Comparison of ENCODE assay signal across 13 cellular contexts in the genomic region with DNA sequence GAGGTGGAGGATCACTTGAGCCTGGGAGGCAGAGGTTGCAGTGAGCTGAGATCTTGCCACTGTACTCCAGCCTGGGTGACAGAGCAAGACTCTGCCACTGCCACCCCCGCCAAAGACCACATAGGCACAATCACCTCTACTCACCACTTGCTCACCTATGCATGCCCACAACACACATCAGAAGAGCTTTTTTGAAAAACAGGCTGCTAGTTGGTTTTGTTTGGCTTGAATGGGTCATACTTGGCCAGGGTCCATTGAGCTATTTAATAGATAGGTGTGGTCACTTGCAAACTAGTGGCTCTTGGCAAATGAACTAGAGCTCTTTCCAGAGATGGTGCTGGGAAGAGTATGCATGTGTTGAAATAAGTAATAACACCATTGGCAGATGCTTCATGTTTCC.
DNase-seq lines count a peak whose midpoint lies in the region; ATAC-seq, FAIRE-seq and TF ChIP-seq lines count a peak whose summit lies in the region.
"Had no signal": no experiment of that assay in that cellular context is flagged by ENCODE, and none has a peak within 500 bp of the region (broad histone marks: within the 10 kb centered on the region; RNA-seq: fewer than 3 reads in every experiment).

No MANE protein-coding gene starts in this region.

- DNase-seq in SK-N-SH (no peak), RCC 7860 (ENCODE audit: low spot score) (peak; percentile 17), fibroblast of villous mesenchyme (ENCODE audit: low read depth) (peak; percentile 67), upper lobe of right lung (no peak), MM.1S (no peak)
- DNase-seq in activated CD4-positive, alpha-beta memory T cell treated with anti-CD3 and anti-CD28 coated beads for 36 hours, result no peak
- DNase-seq in activated CD8-positive, alpha-beta memory T cell treated with anti-CD3 and anti-CD28 coated beads, Interleukin-2, amount 50 U/mL, for 4 hours, result no peak
- DNase-seq: ACHN; activated CD8-positive, alpha-beta memory T cell treated with anti-CD3 and anti-CD28 coated beads, Interleukin-2, amount 10 ng/mL, durations not matched to agents 7 days and 5 days; NCI-H1417 treated with DMSO at 0.1 percent for 48 hours had no signal

- 100% methylated on average over 1 of the region's 1 CpG for WGBS in SK-N-SH (ENCODE audit: low lambda C conversion rate)

- H3K9me3 ChIP-seq in SK-N-SH, result no peaks in the 10 kb centered on the region
- no peaks in the 10 kb centered on the region for H3K9me3 ChIP-seq in upper lobe of right lung
- H3K9me3 ChIP-seq in MM.1S (replicated peaks; ENCODE audit: insufficient read depth, low read length), result no peaks in the 10 kb centered on the region

- POLR2A ChIA-PET in SK-N-SH (lab: Yijun Ruan, JAX), result no interaction called here
- POLR2A ChIA-PET in activated CD4-positive, alpha-beta memory T cell treated with anti-CD3 and anti-CD28 coated beads for 36 hours (lab: Charles Lee), result no interaction called here

- H3K9ac ChIP-seq in SK-N-SH, result no peak overlapping the region
- no peak overlapping the region for H3K9ac ChIP-seq in MM.1S (ENCODE audit: low read length)

- H4K20me1 ChIP-seq in SK-N-SH (ENCODE audit: insufficient read depth) (no peaks in the 10 kb centered on the region), MM.1S (ENCODE audit: insufficient read depth, low read length) (no peaks in the 10 kb centered on the region)

- H3K36me3 ChIP-seq in SK-N-SH (replicated peaks in 1 of 2; ENCODE audit: control insufficient read depth in 1 of 2, insufficient read depth in 2 of 2, low read length in 1 of 2), result peaks cover 52% of the 10 kb centered on the region in 2 experiments
- peaks cover 64% of the 10 kb centered on the region for H3K36me3 ChIP-seq in upper lobe of right lung
- no peaks in the 10 kb centered on the region; the same call in 1 of the 2 replicates for H3K36me3 ChIP-seq in MM.1S (replicated peaks; ENCODE audit: insufficient read depth, low read length)

- no peaks in the 10 kb centered on the region for H3K4me1 Mint-ChIP-seq in activated CD4-positive, alpha-beta memory T cell treated with anti-CD3 and anti-CD28 coated beads for 36 hours (ENCODE audit: low read depth)

- TF ChIP-seq CTCF in SK-N-SH (IDR thresholded peaks at IDR 0.05) (no peak), fibroblast of villous mesenchyme (IDR thresholded peaks at IDR 0.05; ENCODE audit: insufficient read depth, low read depth, low read length) (no peak), upper lobe of right lung (IDR thresholded peaks at IDR 0.05) (no peak), MM.1S (IDR thresholded peaks at IDR 0.05; ENCODE audit: low read length) (no peak)

- H3K4me3 ChIP-seq in SK-N-SH (ENCODE audit: low read depth in 2 of 2, low read length in 1 of 2) (no peak overlapping the region), fibroblast of villous mesenchyme (ENCODE audit: low read depth, low read length) (no peak overlapping the region), upper lobe of right lung (no peak overlapping the region), MM.1S (ENCODE audit: low read length) (no peak overlapping the region)
- H3K4me3 ChIP-seq: cardiac muscle cell had no signal

- H3K4me1 ChIP-seq in SK-N-SH (ENCODE audit: control insufficient read depth in 1 of 2, insufficient read depth in 2 of 2, low read depth in 1 of 2, low read length in 1 of 2), result no peaks in the 10 kb centered on the region
- H3K4me1 ChIP-seq in upper lobe of right lung, result peaks cover 8% of the 10 kb centered on the region
- H3K4me1 ChIP-seq in MM.1S (ENCODE audit: low read length), result no peaks in the 10 kb centered on the region

- no peak for ATAC-seq in SK-N-SH treated with all-trans-retinoic acid at 6 μM for 48 hours
- peak; percentile 66 for ATAC-seq in upper lobe of right lung
- ATAC-seq: activated CD8-positive, alpha-beta memory T cell treated with anti-CD3 and anti-CD28 coated beads, Interleukin-2, amount 10 ng/mL, durations not matched to agents 7 days and 5 days had no signal

- H3K9me3 Mint-ChIP-seq in activated CD4-positive, alpha-beta memory T cell treated with anti-CD3 and anti-CD28 coated beads for 36 hours, result no peaks in the 10 kb centered on the region

- intact Hi-C loops in upper lobe of right lung (cut with DNase I), result no loop called here
- intact Hi-C loops in activated CD4-positive, alpha-beta memory T cell treated with anti-CD3 and anti-CD28 coated beads for 36 hours (cut with micrococcal nuclease), result no loop called here

- H3K9me2 ChIP-seq in SK-N-SH, result no peaks in the 10 kb centered on the region
- no peaks in the 10 kb centered on the region for H3K9me2 ChIP-seq in MM.1S (replicated peaks; ENCODE audit: insufficient read depth, low read length)

- CTCF ChIA-PET in SK-N-SH (lab: Yijun Ruan, JAX), result interaction anchor here (0.7 to 1.6 kb wide), 5 partner anchors 12 to 157 kb away, joined by 3 to 4 read pairs (median 3); no protein-coding TSS in a partner anchor
- CTCF ChIA-PET in activated CD4-positive, alpha-beta memory T cell treated with anti-CD3 and anti-CD28 coated beads for 36 hours (lab: Charles Lee), result interaction anchor here (0.6 to 1.7 kb wide), 4 partner anchors 14 to 626 kb away, joined by 3 to 6 read pairs (median 4); no protein-coding TSS in a partner anchor

- H3K27ac ChIP-seq in SK-N-SH (ENCODE audit: low read depth in 2 of 2, low read length in 1 of 2) (no peak overlapping the region), upper lobe of right lung (no peak overlapping the region), MM.1S (ENCODE audit: low read length) (no peak overlapping the region)
- H3K27ac ChIP-seq: cardiac muscle cell had no signal

- H3K4me2 ChIP-seq in SK-N-SH, result peak overlapping the region; percentile 6; the same call in 1 of the 2 replicates
- no peak overlapping the region for H3K4me2 ChIP-seq in MM.1S (ENCODE audit: low read depth, low read length)

- peaks cover 25% of the 10 kb centered on the region for H3K36me3 Mint-ChIP-seq in activated CD4-positive, alpha-beta memory T cell treated with anti-CD3 and anti-CD28 coated beads for 36 hours

- H3K79me2 ChIP-seq in SK-N-SH (ENCODE audit: insufficient read depth), result no peaks in the 10 kb centered on the region; the same call in 1 of the 2 replicates
- no peaks in the 10 kb centered on the region for H3K79me2 ChIP-seq in MM.1S (ENCODE audit: low read length)

- no peak for TF ChIP-seq EP300 in SK-N-SH (IDR thresholded peaks at IDR 0.05; ENCODE audit: borderline replicate concordance in 1 of 2, low read depth in 1 of 2, low read length in 1 of 2)

- peaks cover 17% of the 10 kb centered on the region for H3F3A ChIP-seq in SK-N-SH (replicated peaks; ENCODE audit: insufficient read depth)
- H3F3A ChIP-seq in MM.1S (ENCODE audit: insufficient read depth, low read length), result no peaks in the 10 kb centered on the region

- no peak for FAIRE-seq in RCC 7860 (lab: Jason Lieb, UNC)
- FAIRE-seq: urothelium cell line had no signal

- no peaks in the 10 kb centered on the region for H3K27me3 Mint-ChIP-seq in activated CD4-positive, alpha-beta memory T cell treated with anti-CD3 and anti-CD28 coated beads for 36 hours
- H3K27me3 Mint-ChIP-seq: activated CD8-positive, alpha-beta memory T cell treated with anti-CD3 and anti-CD28 coated beads, Interleukin-2, amount 10 ng/mL, durations not matched to agents 7 days and 5 days had no signal

- H2AFZ ChIP-seq in SK-N-SH (ENCODE audit: low read depth), result no peak overlapping the region
- H2AFZ ChIP-seq in MM.1S (ENCODE audit: low read length), result no peak overlapping the region

- no peaks in the 10 kb centered on the region for H3K27me3 ChIP-seq in SK-N-SH (ENCODE audit: insufficient read depth)
- no peaks in the 10 kb centered on the region for H3K27me3 ChIP-seq in upper lobe of right lung
- H3K27me3 ChIP-seq in MM.1S (replicated peaks; ENCODE audit: insufficient read depth, low read length), result no peaks in the 10 kb centered on the region
- H3K27me3 ChIP-seq: cardiac muscle cell had no signal

- no peak overlapping the region for H3K27ac Mint-ChIP-seq in activated CD4-positive, alpha-beta memory T cell treated with anti-CD3 and anti-CD28 coated beads for 36 hours
- H3K27ac Mint-ChIP-seq: activated CD8-positive, alpha-beta memory T cell treated with anti-CD3 and anti-CD28 coated beads, Interleukin-2, amount 10 ng/mL, durations not matched to agents 7 days and 5 days had no signal

- TF ChIP-seq RAD21 in SK-N-SH (IDR thresholded peaks at IDR 0.05; ENCODE audit: low read length), result no peak

- no peak overlapping the region for H3K4me3 Mint-ChIP-seq in activated CD4-positive, alpha-beta memory T cell treated with anti-CD3 and anti-CD28 coated beads for 36 hours
- H3K4me3 Mint-ChIP-seq: activated CD8-positive, alpha-beta memory T cell treated with anti-CD3 and anti-CD28 coated beads, Interleukin-2, amount 10 ng/mL, durations not matched to agents 7 days and 5 days had no signal

TF ChIP-seq in SK-N-SH, 30 proteins besides CTCF, POLR2A, EP300 and RAD21:
- no peak for TF ChIP-seq FOXJ3 (CRISPR knock-in tag; IDR thresholded peaks at IDR 0.05)
- no peak for TF ChIP-seq CHD2 (IDR thresholded peaks at IDR 0.05; ENCODE audit: low read length, partially characterized antibody)

TF ChIP-seq in SK-N-SH treated with all-trans-retinoic acid at 6 μM for 48 hours, 23 proteins besides CTCF, POLR2A, EP300 and RAD21 (continues in another document):
- TF ChIP-seq ZFP30 (CRISPR knock-in tag; IDR thresholded peaks at IDR 0.05), result no peak
- TF ChIP-seq, protein P1, sequence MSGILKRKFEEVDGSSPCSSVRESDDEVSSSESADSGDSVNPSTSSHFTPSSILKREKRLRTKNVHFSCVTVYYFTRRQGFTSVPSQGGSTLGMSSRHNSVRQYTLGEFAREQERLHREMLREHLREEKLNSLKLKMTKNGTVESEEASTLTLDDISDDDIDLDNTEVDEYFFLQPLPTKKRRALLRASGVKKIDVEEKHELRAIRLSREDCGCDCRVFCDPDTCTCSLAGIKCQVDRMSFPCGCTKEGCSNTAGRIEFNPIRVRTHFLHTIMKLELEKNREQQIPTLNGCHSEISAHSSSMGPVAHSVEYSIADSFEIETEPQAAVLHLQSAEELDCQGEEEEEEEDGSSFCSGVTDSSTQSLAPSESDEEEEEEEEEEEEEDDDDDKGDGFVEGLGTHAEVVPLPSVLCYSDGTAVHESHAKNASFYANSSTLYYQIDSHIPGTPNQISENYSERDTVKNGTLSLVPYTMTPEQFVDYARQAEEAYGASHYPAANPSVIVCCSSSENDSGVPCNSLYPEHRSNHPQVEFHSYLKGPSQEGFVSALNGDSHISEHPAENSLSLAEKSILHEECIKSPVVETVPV (CRISPR knock-in tag; IDR thresholded peaks at IDR 0.05), result no peak
- TF ChIP-seq ZNF70 (CRISPR knock-in tag; IDR thresholded peaks at IDR 0.05), result no peak
- no peak for TF ChIP-seq SNAI2 (CRISPR knock-in tag; IDR thresholded peaks at IDR 0.05)
- no peak for TF ChIP-seq ZFP3 (CRISPR knock-in tag; IDR thresholded peaks at IDR 0.05)
- TF ChIP-seq GLIS3 (CRISPR knock-in tag; IDR thresholded peaks at IDR 0.05), result no peak
- TF ChIP-seq TCF4 (CRISPR knock-in tag; IDR thresholded peaks at IDR 0.05; ENCODE audit: borderline replicate concordance), result no peak
- TF ChIP-seq ARNTL (CRISPR knock-in tag; IDR thresholded peaks at IDR 0.05; ENCODE audit: borderline replicate concordance, low read depth), result no peak
- no peak for TF ChIP-seq BACH2 (CRISPR knock-in tag; IDR thresholded peaks at IDR 0.05; ENCODE audit: borderline replicate concordance)
- no peak for TF ChIP-seq OSR1 (CRISPR knock-in tag; IDR thresholded peaks at IDR 0.05)
- TF ChIP-seq TOX (CRISPR knock-in tag; IDR thresholded peaks at IDR 0.05; ENCODE audit: borderline replicate concordance), result no peak
- TF ChIP-seq RARB (CRISPR knock-in tag; IDR thresholded peaks at IDR 0.05), result no peak

Comparison
In these comparisons a context has a peak if more than half of its experiments do, and no peak if none do; other contexts are left out.
1. DNase-seq: peak in RCC 7860 (single experiment) and fibroblast of villous mesenchyme (single experiment); none in SK-N-SH (single experiment), upper lobe of right lung (single experiment), activated CD4-positive, alpha-beta memory T cell treated with anti-CD3 and anti-CD28 coated beads for 36 hours (single experiment), activated CD8-positive, alpha-beta memory T cell treated with anti-CD3 and anti-CD28 coated beads, Interleukin-2, amount 50 U/mL, for 4 hours (single experiment) and MM.1S (single experiment).